1 cellular context compared by ENCODE assay signal in the genomic region with DNA sequence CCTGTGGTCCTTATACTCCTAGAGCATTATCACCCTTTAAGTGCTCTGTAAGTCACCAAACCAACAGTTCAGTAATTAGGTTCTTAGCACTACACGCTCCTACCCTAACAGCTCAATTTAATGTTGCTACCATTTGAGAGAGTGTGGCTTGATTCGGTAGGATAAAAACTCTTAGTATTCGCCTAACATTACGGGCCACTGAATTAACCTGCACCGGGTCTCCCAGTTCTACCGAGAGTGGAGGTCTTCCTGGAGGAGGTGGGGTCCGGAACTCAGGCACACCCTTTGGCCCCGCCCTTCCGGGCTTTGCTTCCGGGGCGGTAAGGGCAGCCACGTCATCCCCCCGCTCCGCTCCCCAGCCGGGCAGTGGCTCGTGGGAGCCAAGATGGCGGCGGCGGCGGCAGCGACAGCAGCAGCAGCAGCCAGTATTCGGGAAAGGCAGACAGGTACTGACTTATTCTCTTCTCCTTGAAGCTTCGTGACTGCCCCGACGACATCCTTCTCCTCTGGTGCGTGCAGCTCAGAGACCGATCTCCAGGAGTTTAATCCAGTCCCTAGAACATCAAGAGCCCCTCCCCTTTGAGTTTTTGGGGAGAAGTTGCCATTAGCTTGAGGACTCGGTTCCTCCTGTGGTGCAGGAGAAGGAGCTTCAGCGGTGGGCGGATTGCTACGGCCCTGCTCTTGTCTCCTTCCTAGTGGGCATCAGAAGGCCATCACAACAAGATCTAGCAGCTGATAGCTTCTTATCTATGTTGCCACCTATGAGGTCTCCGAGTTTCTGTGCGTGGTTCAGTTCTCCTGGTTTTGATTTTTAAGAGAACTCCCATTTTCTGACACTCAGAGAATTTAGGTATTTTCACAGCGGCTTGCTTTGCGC.
TF ChIP-seq lines count a peak whose summit lies in the region.

A gene with protein sequence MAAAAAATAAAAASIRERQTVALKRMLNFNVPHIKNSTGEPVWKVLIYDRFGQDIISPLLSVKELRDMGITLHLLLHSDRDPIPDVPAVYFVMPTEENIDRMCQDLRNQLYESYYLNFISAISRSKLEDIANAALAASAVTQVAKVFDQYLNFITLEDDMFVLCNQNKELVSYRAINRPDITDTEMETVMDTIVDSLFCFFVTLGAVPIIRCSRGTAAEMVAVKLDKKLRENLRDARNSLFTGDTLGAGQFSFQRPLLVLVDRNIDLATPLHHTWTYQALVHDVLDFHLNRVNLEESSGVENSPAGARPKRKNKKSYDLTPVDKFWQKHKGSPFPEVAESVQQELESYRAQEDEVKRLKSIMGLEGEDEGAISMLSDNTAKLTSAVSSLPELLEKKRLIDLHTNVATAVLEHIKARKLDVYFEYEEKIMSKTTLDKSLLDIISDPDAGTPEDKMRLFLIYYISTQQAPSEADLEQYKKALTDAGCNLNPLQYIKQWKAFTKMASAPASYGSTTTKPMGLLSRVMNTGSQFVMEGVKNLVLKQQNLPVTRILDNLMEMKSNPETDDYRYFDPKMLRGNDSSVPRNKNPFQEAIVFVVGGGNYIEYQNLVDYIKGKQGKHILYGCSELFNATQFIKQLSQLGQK (plus strand): TSS at position 366 of the 877 bp plus-strand sequence. CDS start 20 bp downstream, at position 386.

TF ChIP-seq in HepG2, 621 proteins besides CTCF, POLR2A, EP300 and RAD21 (continued from another document and continues in another):
- TF ChIP-seq, protein P1, sequence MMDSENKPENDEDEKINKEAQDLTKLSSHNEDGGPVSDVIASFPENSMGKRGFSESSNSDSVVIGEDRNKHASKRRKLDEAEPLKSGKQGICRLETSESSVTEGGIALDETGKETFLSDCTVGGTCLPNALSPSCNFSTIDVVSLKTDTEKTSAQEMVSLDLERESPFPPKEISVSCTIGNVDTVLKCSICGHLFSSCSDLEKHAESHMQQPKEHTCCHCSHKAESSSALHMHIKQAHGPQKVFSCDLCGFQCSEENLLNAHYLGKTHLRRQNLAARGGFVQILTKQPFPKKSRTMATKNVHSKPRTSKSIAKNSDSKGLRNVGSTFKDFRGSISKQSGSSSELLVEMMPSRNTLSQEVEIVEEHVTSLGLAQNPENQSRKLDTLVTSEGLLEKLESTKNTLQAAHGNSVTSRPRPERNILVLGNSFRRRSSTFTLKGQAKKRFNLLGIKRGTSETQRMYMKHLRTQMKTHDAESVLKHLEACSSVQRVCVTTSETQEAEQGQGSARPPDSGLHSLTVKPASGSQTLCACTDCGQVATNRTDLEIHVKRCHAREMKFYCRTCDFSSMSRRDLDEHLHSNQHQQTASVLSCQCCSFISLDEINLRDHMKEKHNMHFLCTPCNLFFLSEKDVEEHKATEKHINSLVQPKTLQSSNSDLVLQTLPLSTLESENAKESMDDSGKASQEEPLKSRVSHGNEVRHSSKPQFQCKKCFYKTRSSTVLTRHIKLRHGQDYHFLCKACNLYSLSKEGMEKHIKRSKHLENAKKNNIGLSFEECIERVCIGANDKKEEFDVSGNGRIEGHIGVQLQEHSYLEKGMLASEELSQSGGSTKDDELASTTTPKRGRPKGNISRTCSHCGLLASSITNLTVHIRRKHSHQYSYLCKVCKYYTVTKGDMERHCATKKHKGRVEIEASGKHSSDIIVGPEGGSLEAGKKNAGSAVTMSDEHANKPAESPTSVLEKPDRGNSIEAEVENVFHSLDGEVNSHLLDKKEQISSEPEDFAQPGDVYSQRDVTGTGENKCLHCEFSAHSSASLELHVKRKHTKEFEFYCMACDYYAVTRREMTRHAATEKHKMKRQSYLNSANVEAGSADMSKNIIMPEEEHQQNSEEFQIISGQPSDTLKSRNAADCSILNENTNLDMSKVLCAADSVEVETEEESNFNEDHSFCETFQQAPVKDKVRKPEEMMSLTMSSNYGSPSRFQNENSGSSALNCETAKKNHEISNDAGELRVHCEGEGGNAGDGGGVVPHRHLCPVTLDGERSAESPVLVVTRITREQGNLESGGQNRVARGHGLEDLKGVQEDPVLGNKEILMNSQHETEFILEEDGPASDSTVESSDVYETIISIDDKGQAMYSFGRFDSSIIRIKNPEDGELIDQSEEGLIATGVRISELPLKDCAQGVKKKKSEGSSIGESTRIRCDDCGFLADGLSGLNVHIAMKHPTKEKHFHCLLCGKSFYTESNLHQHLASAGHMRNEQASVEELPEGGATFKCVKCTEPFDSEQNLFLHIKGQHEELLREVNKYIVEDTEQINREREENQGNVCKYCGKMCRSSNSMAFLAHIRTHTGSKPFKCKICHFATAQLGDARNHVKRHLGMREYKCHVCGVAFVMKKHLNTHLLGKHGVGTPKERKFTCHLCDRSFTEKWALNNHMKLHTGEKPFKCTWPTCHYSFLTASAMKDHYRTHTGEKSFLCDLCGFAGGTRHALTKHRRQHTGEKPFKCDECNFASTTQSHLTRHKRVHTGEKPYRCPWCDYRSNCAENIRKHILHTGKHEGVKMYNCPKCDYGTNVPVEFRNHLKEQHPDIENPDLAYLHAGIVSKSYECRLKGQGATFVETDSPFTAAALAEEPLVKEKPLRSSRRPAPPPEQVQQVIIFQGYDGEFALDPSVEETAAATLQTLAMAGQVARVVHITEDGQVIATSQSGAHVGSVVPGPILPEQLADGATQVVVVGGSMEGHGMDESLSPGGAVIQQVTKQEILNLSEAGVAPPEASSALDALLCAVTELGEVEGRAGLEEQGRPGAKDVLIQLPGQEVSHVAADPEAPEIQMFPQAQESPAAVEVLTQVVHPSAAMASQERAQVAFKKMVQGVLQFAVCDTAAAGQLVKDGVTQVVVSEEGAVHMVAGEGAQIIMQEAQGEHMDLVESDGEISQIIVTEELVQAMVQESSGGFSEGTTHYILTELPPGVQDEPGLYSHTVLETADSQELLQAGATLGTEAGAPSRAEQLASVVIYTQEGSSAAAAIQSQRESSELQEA (CRISPR knock-in tag; IDR thresholded peaks at IDR 0.05; ENCODE audit: not compliant biosample characterization), result peak; percentile 98
- peak; percentile 99 for TF ChIP-seq HDAC1 (CRISPR knock-in tag; IDR thresholded peaks at IDR 0.05)
- TF ChIP-seq, protein P2, sequence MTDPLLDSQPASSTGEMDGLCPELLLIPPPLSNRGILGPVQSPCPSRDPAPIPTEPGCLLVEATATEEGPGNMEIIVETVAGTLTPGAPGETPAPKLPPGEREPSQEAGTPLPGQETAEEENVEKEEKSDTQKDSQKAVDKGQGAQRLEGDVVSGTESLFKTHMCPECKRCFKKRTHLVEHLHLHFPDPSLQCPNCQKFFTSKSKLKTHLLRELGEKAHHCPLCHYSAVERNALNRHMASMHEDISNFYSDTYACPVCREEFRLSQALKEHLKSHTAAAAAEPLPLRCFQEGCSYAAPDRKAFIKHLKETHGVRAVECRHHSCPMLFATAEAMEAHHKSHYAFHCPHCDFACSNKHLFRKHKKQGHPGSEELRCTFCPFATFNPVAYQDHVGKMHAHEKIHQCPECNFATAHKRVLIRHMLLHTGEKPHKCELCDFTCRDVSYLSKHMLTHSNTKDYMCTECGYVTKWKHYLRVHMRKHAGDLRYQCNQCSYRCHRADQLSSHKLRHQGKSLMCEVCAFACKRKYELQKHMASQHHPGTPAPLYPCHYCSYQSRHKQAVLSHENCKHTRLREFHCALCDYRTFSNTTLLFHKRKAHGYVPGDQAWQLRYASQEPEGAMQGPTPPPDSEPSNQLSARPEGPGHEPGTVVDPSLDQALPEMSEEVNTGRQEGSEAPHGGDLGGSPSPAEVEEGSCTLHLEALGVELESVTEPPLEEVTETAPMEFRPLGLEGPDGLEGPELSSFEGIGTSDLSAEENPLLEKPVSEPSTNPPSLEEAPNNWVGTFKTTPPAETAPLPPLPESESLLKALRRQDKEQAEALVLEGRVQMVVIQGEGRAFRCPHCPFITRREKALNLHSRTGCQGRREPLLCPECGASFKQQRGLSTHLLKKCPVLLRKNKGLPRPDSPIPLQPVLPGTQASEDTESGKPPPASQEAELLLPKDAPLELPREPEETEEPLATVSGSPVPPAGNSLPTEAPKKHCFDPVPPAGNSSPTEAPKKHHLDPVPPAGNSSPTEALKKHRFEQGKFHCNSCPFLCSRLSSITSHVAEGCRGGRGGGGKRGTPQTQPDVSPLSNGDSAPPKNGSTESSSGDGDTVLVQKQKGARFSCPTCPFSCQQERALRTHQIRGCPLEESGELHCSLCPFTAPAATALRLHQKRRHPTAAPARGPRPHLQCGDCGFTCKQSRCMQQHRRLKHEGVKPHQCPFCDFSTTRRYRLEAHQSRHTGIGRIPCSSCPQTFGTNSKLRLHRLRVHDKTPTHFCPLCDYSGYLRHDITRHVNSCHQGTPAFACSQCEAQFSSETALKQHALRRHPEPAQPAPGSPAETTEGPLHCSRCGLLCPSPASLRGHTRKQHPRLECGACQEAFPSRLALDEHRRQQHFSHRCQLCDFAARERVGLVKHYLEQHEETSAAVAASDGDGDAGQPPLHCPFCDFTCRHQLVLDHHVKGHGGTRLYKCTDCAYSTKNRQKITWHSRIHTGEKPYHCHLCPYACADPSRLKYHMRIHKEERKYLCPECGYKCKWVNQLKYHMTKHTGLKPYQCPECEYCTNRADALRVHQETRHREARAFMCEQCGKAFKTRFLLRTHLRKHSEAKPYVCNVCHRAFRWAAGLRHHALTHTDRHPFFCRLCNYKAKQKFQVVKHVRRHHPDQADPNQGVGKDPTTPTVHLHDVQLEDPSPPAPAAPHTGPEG (CRISPR knock-in tag; IDR thresholded peaks at IDR 0.05), result peak; percentile 93; the same call in 1 of the 2 replicates
- peak; percentile 64; the same call in 1 of the 2 replicates for TF ChIP-seq JUNB (CRISPR knock-in tag; IDR thresholded peaks at IDR 0.05; ENCODE audit: borderline replicate concordance)
- peak; percentile 89 for TF ChIP-seq SIN3B (IDR thresholded peaks at IDR 0.05; ENCODE audit: low read length)
- TF ChIP-seq SOX6 (IDR thresholded peaks at IDR 0.05), result no peak
- peak; percentile 86 for TF ChIP-seq SOX6 (CRISPR knock-in tag; IDR thresholded peaks at IDR 0.05)
- TF ChIP-seq, protein P3, sequence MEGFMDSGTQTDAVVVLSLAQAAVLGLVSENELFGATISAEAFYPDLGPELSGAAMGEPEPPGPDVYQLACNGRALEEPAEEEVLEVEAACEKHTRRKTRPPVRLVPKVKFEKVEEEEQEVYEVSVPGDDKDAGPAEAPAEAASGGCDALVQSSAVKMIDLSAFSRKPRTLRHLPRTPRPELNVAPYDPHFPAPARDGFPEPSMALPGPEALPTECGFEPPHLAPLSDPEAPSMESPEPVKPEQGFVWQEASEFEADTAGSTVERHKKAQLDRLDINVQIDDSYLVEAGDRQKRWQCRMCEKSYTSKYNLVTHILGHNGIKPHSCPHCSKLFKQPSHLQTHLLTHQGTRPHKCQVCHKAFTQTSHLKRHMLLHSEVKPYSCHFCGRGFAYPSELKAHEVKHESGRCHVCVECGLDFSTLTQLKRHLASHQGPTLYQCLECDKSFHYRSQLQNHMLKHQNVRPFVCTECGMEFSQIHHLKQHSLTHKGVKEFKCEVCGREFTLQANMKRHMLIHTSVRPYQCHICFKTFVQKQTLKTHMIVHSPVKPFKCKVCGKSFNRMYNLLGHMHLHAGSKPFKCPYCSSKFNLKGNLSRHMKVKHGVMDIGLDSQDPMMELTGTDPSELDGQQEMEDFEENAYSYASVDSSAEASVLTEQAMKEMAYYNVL (CRISPR knock-in tag; IDR thresholded peaks at IDR 0.05; ENCODE audit: borderline replicate concordance), result peak; percentile 92
- TF ChIP-seq ZNF331 (CRISPR knock-in tag; IDR thresholded peaks at IDR 0.05), result peak; percentile 98
- TF ChIP-seq, protein P4, sequence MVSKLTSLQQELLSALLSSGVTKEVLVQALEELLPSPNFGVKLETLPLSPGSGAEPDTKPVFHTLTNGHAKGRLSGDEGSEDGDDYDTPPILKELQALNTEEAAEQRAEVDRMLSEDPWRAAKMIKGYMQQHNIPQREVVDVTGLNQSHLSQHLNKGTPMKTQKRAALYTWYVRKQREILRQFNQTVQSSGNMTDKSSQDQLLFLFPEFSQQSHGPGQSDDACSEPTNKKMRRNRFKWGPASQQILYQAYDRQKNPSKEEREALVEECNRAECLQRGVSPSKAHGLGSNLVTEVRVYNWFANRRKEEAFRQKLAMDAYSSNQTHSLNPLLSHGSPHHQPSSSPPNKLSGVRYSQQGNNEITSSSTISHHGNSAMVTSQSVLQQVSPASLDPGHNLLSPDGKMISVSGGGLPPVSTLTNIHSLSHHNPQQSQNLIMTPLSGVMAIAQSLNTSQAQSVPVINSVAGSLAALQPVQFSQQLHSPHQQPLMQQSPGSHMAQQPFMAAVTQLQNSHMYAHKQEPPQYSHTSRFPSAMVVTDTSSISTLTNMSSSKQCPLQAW (CRISPR knock-in tag; IDR thresholded peaks at IDR 0.05), result peak; percentile 96
- TF ChIP-seq HOXA3 (CRISPR knock-in tag; IDR thresholded peaks at IDR 0.05), result peak; percentile 99
- peak; percentile 99 for TF ChIP-seq ASH2L (IDR thresholded peaks at IDR 0.05; ENCODE audit: insufficient read length, low read depth, low read length)
- TF ChIP-seq RCOR2 (CRISPR knock-in tag; IDR thresholded peaks at IDR 0.05), result peak; percentile 83
- TF ChIP-seq, protein P5, sequence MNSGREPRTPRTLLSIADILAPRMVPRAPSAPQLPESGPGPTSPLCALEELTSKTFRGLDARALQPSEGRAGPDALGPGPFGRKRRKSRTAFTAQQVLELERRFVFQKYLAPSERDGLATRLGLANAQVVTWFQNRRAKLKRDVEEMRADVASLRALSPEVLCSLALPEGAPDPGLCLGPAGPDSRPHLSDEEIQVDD (CRISPR knock-in tag; IDR thresholded peaks at IDR 0.05; ENCODE audit: borderline replicate concordance), result peak; percentile 96
- TF ChIP-seq SOX13 (IDR thresholded peaks at IDR 0.05), result peak; percentile 49; the same call in 1 of the 2 replicates
- peak; percentile 86 to 88; a peak in 2 of 4 replicates for TF ChIP-seq SOX13 (CRISPR knock-in tag; conservative IDR thresholded peaks at IDR 0.05 in 1 of 2, IDR thresholded peaks at IDR 0.05 in 1 of 2)
- peak; percentile 83 for TF ChIP-seq KDM1A (CRISPR knock-in tag; IDR thresholded peaks at IDR 0.05)
- peak; percentile 97 for TF ChIP-seq HOXA5 (CRISPR knock-in tag; IDR thresholded peaks at IDR 0.05)
- no peak; the same call in 1 of the 2 replicates for TF ChIP-seq ZFP36L2 (CRISPR knock-in tag; IDR thresholded peaks at IDR 0.05)
- TF ChIP-seq SETDB1 (CRISPR knock-in tag; IDR thresholded peaks at IDR 0.05; ENCODE audit: borderline replicate concordance), result no peak
- TF ChIP-seq KLF16 (CRISPR knock-in tag; IDR thresholded peaks at IDR 0.05), result peak; percentile 91 to 100; a peak in 3 of 4 replicates
- peak; percentile 100 for TF ChIP-seq ZNF225 (CRISPR knock-in tag; IDR thresholded peaks at IDR 0.05)
- TF ChIP-seq PAWR (CRISPR knock-in tag; IDR thresholded peaks at IDR 0.05; ENCODE audit: borderline replicate concordance), result peak; percentile 92; the same call in 1 of the 2 replicates
- peak; percentile 92 for TF ChIP-seq CHD4 (IDR thresholded peaks at IDR 0.05; ENCODE audit: borderline replicate concordance, low read length)
- TF ChIP-seq CENPX (CRISPR knock-in tag; IDR thresholded peaks at IDR 0.05), result no peak
- TF ChIP-seq HOXA9 (CRISPR knock-in tag; IDR thresholded peaks at IDR 0.05; ENCODE audit: borderline replicate concordance), result peak; percentile 82; the same call in 1 of the 2 replicates
- TF ChIP-seq CHD2 (IDR thresholded peaks at IDR 0.05; ENCODE audit: low read depth, low read length), result peak; percentile 41; the same call in 1 of the 2 replicates
- TF ChIP-seq ZNF337 (CRISPR knock-in tag; IDR thresholded peaks at IDR 0.05; ENCODE audit: borderline replicate concordance, low read depth), result peak; percentile 95
- TF ChIP-seq ZNF749 (CRISPR knock-in tag; IDR thresholded peaks at IDR 0.05; ENCODE audit: borderline replicate concordance), result peak; percentile 73
- TF ChIP-seq, protein P6, sequence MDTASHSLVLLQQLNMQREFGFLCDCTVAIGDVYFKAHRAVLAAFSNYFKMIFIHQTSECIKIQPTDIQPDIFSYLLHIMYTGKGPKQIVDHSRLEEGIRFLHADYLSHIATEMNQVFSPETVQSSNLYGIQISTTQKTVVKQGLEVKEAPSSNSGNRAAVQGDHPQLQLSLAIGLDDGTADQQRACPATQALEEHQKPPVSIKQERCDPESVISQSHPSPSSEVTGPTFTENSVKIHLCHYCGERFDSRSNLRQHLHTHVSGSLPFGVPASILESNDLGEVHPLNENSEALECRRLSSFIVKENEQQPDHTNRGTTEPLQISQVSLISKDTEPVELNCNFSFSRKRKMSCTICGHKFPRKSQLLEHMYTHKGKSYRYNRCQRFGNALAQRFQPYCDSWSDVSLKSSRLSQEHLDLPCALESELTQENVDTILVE (CRISPR knock-in tag; IDR thresholded peaks at IDR 0.05), result peak; percentile 98
